8 cellular contexts compared by ENCODE assay signal in the genomic region with DNA sequence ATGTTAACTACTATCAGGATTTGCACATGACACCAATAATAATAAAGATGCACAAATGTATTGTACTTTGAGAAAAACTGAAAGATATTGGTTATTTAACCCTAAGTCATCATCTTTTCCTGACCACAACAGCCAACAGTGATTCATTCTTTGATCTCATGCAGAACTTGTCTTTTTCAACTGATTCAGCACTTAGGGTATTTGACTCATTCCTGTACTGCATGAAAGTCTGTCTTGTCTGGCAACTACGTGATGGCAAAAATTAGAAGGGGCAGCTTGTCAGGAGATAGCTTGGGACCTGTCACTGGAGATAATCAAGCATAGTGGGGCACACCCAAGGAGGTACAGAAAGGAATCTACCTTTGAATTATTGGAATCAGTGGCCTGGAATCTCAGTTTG.
DNase-seq lines count a peak whose midpoint lies in the region; ATAC-seq and TF ChIP-seq lines count a peak whose summit lies in the region.

No MANE protein-coding gene starts in this region.

- POLR2A ChIA-PET in HEK293T (lab: Yijun Ruan, JAX): no interaction called here

- DNase-seq in GM04503 (ENCODE audit: low read depth): peak; percentile 49
- DNase-seq in LHCN-M2 (ENCODE audit: low read depth): peak; percentile 96
- DNase-seq in GF-D8 (lab: John Stamatoyannopoulos, UW): no peak
- DNase-seq in head of caudate nucleus: no peak
- DNase-seq in HEK293T (ENCODE audit: extremely low spot score): no peak
- no peak for DNase-seq in amygdala (lab: John Stamatoyannopoulos, UW)

- intact Hi-C loops in head of caudate nucleus (cut with DNase I): no loop called here

- CTCF ChIA-PET in HEK293T (lab: Yijun Ruan, JAX): no interaction called here

- ATAC-seq in GM21447 (IDR thresholded peaks at IDR 0.05; ENCODE audit: unreplicated experiment): peak; percentile 88
- ATAC-seq in esophagus mucosa: peak; percentile 79

TF ChIP-seq in HEK293T, 16 proteins besides CTCF, POLR2A, EP300 and RAD21:
- TF ChIP-seq SUZ12 (IDR thresholded peaks at IDR 0.05): no peak

Comparison
In these comparisons a context has a peak if more than half of its experiments do, and no peak if none do; other contexts are left out.
1. DNase-seq: peak in GM04503 (single experiment) and LHCN-M2 (single experiment); none in GF-D8 (single experiment), head of caudate nucleus (0 of 42), HEK293T (single experiment) and amygdala (0 of 56).